13 cellular contexts compared by ENCODE assay signal in genomic region chr16:85667841-85668413, GRCh38.
"Had no signal": no experiment of that assay in that cellular context is flagged by ENCODE, and none has a peak within 500 bp of the region (broad histone marks: within the 10 kb centered on the region; RNA-seq: fewer than 3 reads in every experiment).

No MANE protein-coding gene starts in this region.

- H3K27ac Mint-ChIP-seq: activated CD4-positive, alpha-beta T cell treated with anti-CD3 and anti-CD28 coated beads, Interleukin-2, amount 10 ng/mL, durations not matched to agents 24 days and 14 days; activated naive CD4-positive, alpha-beta T cell treated with anti-CD3 and anti-CD28 coated beads for 36 hours; activated T-helper 17 cell treated with anti-CD3 and anti-CD28 coated beads, Interleukin-2, amount 50 U/mL, for 72 hours; stimulated activated memory B cell treated with anti-CD40 and anti-IgM and Interleukin-4, amounts not matched to agents 10 μg/mL and 1 μg/mL and 100 μg/mL, for 72 hours had no signal

- H3K9me3 ChIP-seq: body of pancreas, neutrophil had no signal

- H3K27ac ChIP-seq: body of pancreas, neutrophil had no signal

- ATAC-seq: activated T-helper 17 cell treated with anti-CD3 and anti-CD28 coated beads, Interleukin-2, amount 50 U/mL, for 72 hours; body of pancreas; stimulated activated memory B cell treated with anti-CD40 and anti-IgM and Interleukin-4, amounts not matched to agents 10 μg/mL and 1 μg/mL and 100 μg/mL, for 72 hours had no signal

- H3K4me1 Mint-ChIP-seq: activated T-helper 17 cell treated with anti-CD3 and anti-CD28 coated beads, Interleukin-2, amount 50 U/mL, for 72 hours; stimulated activated memory B cell treated with anti-CD40 and anti-IgM and Interleukin-4, amounts not matched to agents 10 μg/mL and 1 μg/mL and 100 μg/mL, for 72 hours had no signal

- H3K9me3 Mint-ChIP-seq: activated CD4-positive, alpha-beta T cell treated with anti-CD3 and anti-CD28 coated beads, Interleukin-2, amount 10 ng/mL, durations not matched to agents 24 days and 14 days; activated naive CD4-positive, alpha-beta T cell treated with anti-CD3 and anti-CD28 coated beads for 36 hours; activated T-helper 17 cell treated with anti-CD3 and anti-CD28 coated beads, Interleukin-2, amount 50 U/mL, for 72 hours; stimulated activated memory B cell treated with anti-CD40 and anti-IgM and Interleukin-4, amounts not matched to agents 10 μg/mL and 1 μg/mL and 100 μg/mL, for 72 hours had no signal

- DNase-seq: activated CD4-positive, alpha-beta T cell treated with anti-CD3 and anti-CD28 coated beads, Interleukin-2, amount 10 ng/mL, durations not matched to agents 24 days and 14 days; activated naive CD4-positive, alpha-beta T cell treated with anti-CD3 and anti-CD28 coated beads for 36 hours; body of pancreas; dermis blood vessel endothelial cell; erythroblast; hippocampal formation; midbrain; T-helper 9 cell had no signal

- H3K4me3 ChIP-seq: body of pancreas, lung, smooth muscle cell had no signal

- H3K27me3 ChIP-seq: body of pancreas, neutrophil had no signal

- H3K4me3 Mint-ChIP-seq: activated CD4-positive, alpha-beta T cell treated with anti-CD3 and anti-CD28 coated beads, Interleukin-2, amount 10 ng/mL, durations not matched to agents 24 days and 14 days; activated naive CD4-positive, alpha-beta T cell treated with anti-CD3 and anti-CD28 coated beads for 36 hours; activated T-helper 17 cell treated with anti-CD3 and anti-CD28 coated beads, Interleukin-2, amount 50 U/mL, for 72 hours; stimulated activated memory B cell treated with anti-CD40 and anti-IgM and Interleukin-4, amounts not matched to agents 10 μg/mL and 1 μg/mL and 100 μg/mL, for 72 hours had no signal

- H3K4me2 ChIP-seq: smooth muscle cell had no signal

- H3K27me3 Mint-ChIP-seq: activated CD4-positive, alpha-beta T cell treated with anti-CD3 and anti-CD28 coated beads, Interleukin-2, amount 10 ng/mL, durations not matched to agents 24 days and 14 days; activated T-helper 17 cell treated with anti-CD3 and anti-CD28 coated beads, Interleukin-2, amount 50 U/mL, for 72 hours; stimulated activated memory B cell treated with anti-CD40 and anti-IgM and Interleukin-4, amounts not matched to agents 10 μg/mL and 1 μg/mL and 100 μg/mL, for 72 hours had no signal
